Comparison of ENCODE assay signal across 7 cellular contexts in genomic region chr9:91419222-91420191, GRCh38. TPM values are rescaled to one million over a fixed set of nuclear protein-coding genes. Genes with fewer than 3 reads are reported as not detected.
A peak's percentile ranks its signal among the peaks of the same experiment; 100 is the strongest.
DNase-seq lines count a peak whose midpoint lies in the region; ATAC-seq and TF ChIP-seq lines count a peak whose summit lies in the region.

No MANE protein-coding gene starts in this region.

- TF ChIP-seq CTCF in HFF-Myc (IDR thresholded peaks at IDR 0.05; ENCODE audit: low read depth, low read length, missing control alignments) (no peak), epithelial cell of esophagus (IDR thresholded peaks at IDR 0.05; ENCODE audit: insufficient read depth, low read depth, low read length, missing control alignments) (no peak), osteocyte (IDR thresholded peaks at IDR 0.05) (no peak)

- peak overlapping the region; percentile 89 for H3K27ac Mint-ChIP-seq in osteocyte (ENCODE audit: unreplicated experiment)

- H3K9me3 Mint-ChIP-seq in osteocyte (ENCODE audit: unreplicated experiment): no peaks in the 10 kb centered on the region

- peaks cover 58% of the 10 kb centered on the region for H3K4me1 Mint-ChIP-seq in osteocyte (ENCODE audit: unreplicated experiment)

- DNase-seq in HFF-Myc (ENCODE audit: extremely low read depth, low read depth) (peak; percentile 79), SIG-M5 (lab: John Stamatoyannopoulos, UW) (peak; percentile 43), epithelial cell of esophagus (ENCODE audit: low read depth) (peak; percentile 95), osteocyte (ENCODE audit: extremely low spot score, unreplicated experiment) (peak; percentile 77), NCI-H2081 treated with DMSO at 0.1 percent for 48 hours (lab: John Stamatoyannopoulos, UW) (no peak)

- H3K4me3 ChIP-seq in HFF-Myc (replicated peaks; ENCODE audit: low read depth, low read length): peak overlapping the region; percentile 12
- H3K4me3 ChIP-seq in epithelial cell of esophagus (ENCODE audit: low read length): no peak overlapping the region

- no peaks in the 10 kb centered on the region for H3K27me3 Mint-ChIP-seq in osteocyte (ENCODE audit: unreplicated experiment)

- no peak for ATAC-seq in HG02588 (IDR thresholded peaks at IDR 0.05; ENCODE audit: unreplicated experiment)
- no peak for ATAC-seq in GM19395 (IDR thresholded peaks at IDR 0.05; ENCODE audit: unreplicated experiment)

- no peaks in the 10 kb centered on the region for H3K36me3 Mint-ChIP-seq in osteocyte (ENCODE audit: unreplicated experiment)

- peak overlapping the region; percentile 99 for H3K4me3 Mint-ChIP-seq in osteocyte (ENCODE audit: unreplicated experiment)

RNA-seq across cellular contexts. Expression of gene NFIL3, which starts 4.1 kb away (rescaled TPM):
- total RNA-seq in osteocyte: 23.9 and 24.0 TPM in 2 replicates

RNA-seq across cellular contexts. Expression of gene AUH, which starts 57.8 kb away (rescaled TPM):
- total RNA-seq in osteocyte: 14.6 and 14.8 TPM in 2 replicates
